11 cellular contexts compared by ENCODE assay signal in the genomic region with DNA sequence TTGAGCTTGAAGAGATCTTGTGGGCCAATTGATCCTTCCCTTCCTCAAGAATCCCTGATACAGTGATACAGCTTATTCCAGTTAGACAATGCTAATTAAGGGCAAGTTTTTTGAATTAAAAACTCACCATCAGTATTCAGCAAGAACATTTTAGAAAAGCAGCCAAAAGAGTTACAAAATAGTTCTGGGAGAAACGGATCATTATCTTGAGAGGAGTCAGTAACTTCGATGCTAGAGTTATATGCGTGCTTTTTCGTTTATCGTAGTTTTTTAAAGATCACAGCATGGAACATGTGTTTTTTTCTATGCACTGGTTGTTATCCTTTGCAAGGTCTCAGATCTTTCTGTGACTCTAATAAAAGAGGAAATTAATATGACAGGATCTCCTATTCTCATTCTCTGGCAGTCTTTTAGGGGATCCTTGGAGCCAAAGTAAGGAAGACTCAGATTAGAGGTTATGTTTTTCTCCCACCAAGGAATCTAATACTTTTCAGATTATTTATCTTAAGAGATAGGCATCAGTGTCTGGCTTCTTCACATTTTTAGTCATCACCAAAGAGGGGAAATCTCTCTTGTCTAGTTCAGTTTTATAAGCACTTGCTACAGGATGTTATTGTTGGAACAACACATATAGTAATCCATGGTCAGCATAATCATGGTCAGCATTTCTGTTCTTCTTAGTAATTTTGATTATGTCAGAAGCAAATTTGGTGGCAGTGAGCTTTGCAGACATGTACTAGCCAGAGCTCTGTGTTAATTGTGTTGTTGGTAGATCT.
DNase-seq lines count a peak whose midpoint lies in the region; ATAC-seq and TF ChIP-seq lines count a peak whose summit lies in the region.
"Had no signal": no experiment of that assay in that cellular context is flagged by ENCODE, and none has a peak within 500 bp of the region (broad histone marks: within the 10 kb centered on the region; RNA-seq: fewer than 3 reads in every experiment).

No MANE protein-coding gene starts in this region.

- H3K27ac Mint-ChIP-seq in activated naive CD8-positive, alpha-beta T cell treated with anti-CD3 and anti-CD28 coated beads, Interleukin-2, amount 50 U/mL, for 24 hours: no peak overlapping the region

- H3K27me3 Mint-ChIP-seq in activated naive CD8-positive, alpha-beta T cell treated with anti-CD3 and anti-CD28 coated beads, Interleukin-2, amount 50 U/mL, for 24 hours: no peaks in the 10 kb centered on the region

- no peaks in the 10 kb centered on the region for H3K9me3 Mint-ChIP-seq in activated naive CD8-positive, alpha-beta T cell treated with anti-CD3 and anti-CD28 coated beads, Interleukin-2, amount 50 U/mL, for 24 hours

- H3K36me3 Mint-ChIP-seq in activated naive CD8-positive, alpha-beta T cell treated with anti-CD3 and anti-CD28 coated beads, Interleukin-2, amount 50 U/mL, for 24 hours (ENCODE audit: low read depth): no peaks in the 10 kb centered on the region

- H3K36me3 ChIP-seq in HEK293 (ENCODE audit: control insufficient read depth in 2 of 2, insufficient read depth in 1 of 2, low read length in 2 of 2) (no peaks in the 10 kb centered on the region), breast epithelium (no peaks in the 10 kb centered on the region)

- H3K4me1 ChIP-seq in HEK293 (ENCODE audit: control insufficient read depth, insufficient read depth, low read length) (no peaks in the 10 kb centered on the region), breast epithelium (peaks cover 0 to 8% of the 10 kb centered on the region in 2 donors), foreskin keratinocyte (peaks cover 25% of the 10 kb centered on the region)

- POLR2A ChIA-PET in HEK293 (lab: Yijun Ruan, JAX): no interaction called here

- no peaks in the 10 kb centered on the region for H3K4me1 Mint-ChIP-seq in activated naive CD8-positive, alpha-beta T cell treated with anti-CD3 and anti-CD28 coated beads, Interleukin-2, amount 50 U/mL, for 24 hours

- no peak overlapping the region for H3K27ac ChIP-seq in HEK293 (ENCODE audit: extremely low read depth, low read depth, low read length)
- peak overlapping the region; percentile 11 to 59 for H3K27ac ChIP-seq in breast epithelium
- no peak overlapping the region for H3K27ac ChIP-seq in foreskin keratinocyte

- H3K4me3 ChIP-seq in HEK293 (ENCODE audit: low read depth, low read length) (no peak overlapping the region), breast epithelium (no peak overlapping the region)

- H3K9me3 ChIP-seq in HEK293 (ENCODE audit: control insufficient read depth, insufficient read depth, low read depth, low read length) (no peaks in the 10 kb centered on the region), breast epithelium (no peaks in the 10 kb centered on the region)

- TF ChIP-seq CTCF in HEK293 (tag by site-specific recombination; IDR thresholded peaks at IDR 0.05) (no peak), breast epithelium (IDR thresholded peaks at IDR 0.05) (no peak), foreskin keratinocyte (conservative IDR thresholded peaks at IDR 0.05) (no peak)

- CTCF ChIA-PET in HEK293 (lab: Yijun Ruan, JAX): interaction anchor here (0.6 to 0.8 kb wide), 2 partner anchors 12 to 220 kb away, joined by 3 to 5 read pairs; no protein-coding TSS in a partner anchor

- no peak overlapping the region for H3K4me3 Mint-ChIP-seq in activated naive CD8-positive, alpha-beta T cell treated with anti-CD3 and anti-CD28 coated beads, Interleukin-2, amount 50 U/mL, for 24 hours

- DNase-seq in breast epithelium (ENCODE audit: low spot score in 2 of 2) (no peak), hepatic stellate cell (ENCODE audit: low spot score) (peak; percentile 26), stromal cell of bone marrow (ENCODE audit: low read depth) (peak; percentile 60), NCI-H82 (lab: John Stamatoyannopoulos, UW) (no peak), foreskin keratinocyte (no peak), NCI-H345 treated with DMSO at 0.1 percent for 48 hours (lab: John Stamatoyannopoulos, UW; ENCODE audit: unreplicated experiment) (no peak)
- no peak for DNase-seq in activated naive CD8-positive, alpha-beta T cell treated with anti-CD3 and anti-CD28 coated beads, Interleukin-2, amount 50 U/mL, for 24 hours
- DNase-seq: activated CD8-positive, alpha-beta memory T cell treated with anti-CD3 and anti-CD28 coated beads, Interleukin-2, amount 50 U/mL, for 48 hours; hippocampal formation had no signal

- intact Hi-C loops in breast epithelium (cut with DNase I; ENCODE audit: low total_unique reads): no loop called here

- no peak for TF ChIP-seq POLR2A in breast epithelium (IDR thresholded peaks at IDR 0.05)

- no peaks in the 10 kb centered on the region for H3K27me3 ChIP-seq in breast epithelium
- no peaks in the 10 kb centered on the region for H3K27me3 ChIP-seq in foreskin keratinocyte

- ATAC-seq in foreskin keratinocyte: no peak
- no peak for ATAC-seq in activated naive CD8-positive, alpha-beta T cell treated with anti-CD3 and anti-CD28 coated beads, Interleukin-2, amount 50 U/mL, for 24 hours
- ATAC-seq: Panc1 had no signal

TF ChIP-seq in HEK293, 187 proteins besides CTCF, POLR2A, EP300 and RAD21:
- TF ChIP-seq SP7 (tag by site-specific recombination; IDR thresholded peaks at IDR 0.05): 0 out of 2 replicates have a peak, but pooled peaks have one; percentile 13
- peak; percentile 46; the same call in 1 of the 2 replicates for TF ChIP-seq ZBTB20 (tag by site-specific recombination; IDR thresholded peaks at IDR 0.05)
- TF ChIP-seq ZXDB (tag by site-specific recombination; IDR thresholded peaks at IDR 0.05): peak; percentile 64
- TF ChIP-seq, protein P1, sequence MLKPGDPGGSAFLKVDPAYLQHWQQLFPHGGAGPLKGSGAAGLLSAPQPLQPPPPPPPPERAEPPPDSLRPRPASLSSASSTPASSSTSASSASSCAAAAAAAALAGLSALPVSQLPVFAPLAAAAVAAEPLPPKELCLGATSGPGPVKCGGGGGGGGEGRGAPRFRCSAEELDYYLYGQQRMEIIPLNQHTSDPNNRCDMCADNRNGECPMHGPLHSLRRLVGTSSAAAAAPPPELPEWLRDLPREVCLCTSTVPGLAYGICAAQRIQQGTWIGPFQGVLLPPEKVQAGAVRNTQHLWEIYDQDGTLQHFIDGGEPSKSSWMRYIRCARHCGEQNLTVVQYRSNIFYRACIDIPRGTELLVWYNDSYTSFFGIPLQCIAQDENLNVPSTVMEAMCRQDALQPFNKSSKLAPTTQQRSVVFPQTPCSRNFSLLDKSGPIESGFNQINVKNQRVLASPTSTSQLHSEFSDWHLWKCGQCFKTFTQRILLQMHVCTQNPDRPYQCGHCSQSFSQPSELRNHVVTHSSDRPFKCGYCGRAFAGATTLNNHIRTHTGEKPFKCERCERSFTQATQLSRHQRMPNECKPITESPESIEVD (tag by site-specific recombination; IDR thresholded peaks at IDR 0.05): peak; percentile 47
- TF ChIP-seq ZNF843 (tag by site-specific recombination; IDR thresholded peaks at IDR 0.05): peak; percentile 61
- peak; percentile 60 for TF ChIP-seq OSR2 (tag by site-specific recombination; IDR thresholded peaks at IDR 0.05)
- no peak for TF ChIP-seq ZNF19 (tag by site-specific recombination; IDR thresholded peaks at IDR 0.05; ENCODE audit: low read depth)
- peak; percentile 59 for TF ChIP-seq ZNF629 (tag by site-specific recombination; IDR thresholded peaks at IDR 0.05)
- no peak for TF ChIP-seq ZIC2 (tag by site-specific recombination; IDR thresholded peaks at IDR 0.05)
- TF ChIP-seq ZEB2 (tag by site-specific recombination; IDR thresholded peaks at IDR 0.05): peak; percentile 50; the same call in 1 of the 2 replicates

Comparison
In these comparisons a context has a peak if more than half of its experiments do, and no peak if none do; other contexts are left out.
1. H3K27ac ChIP-seq: peak in breast epithelium (2 of 2); none in HEK293 (single experiment) and foreskin keratinocyte (single experiment).
2. DNase-seq: peak in hepatic stellate cell (single experiment) and stromal cell of bone marrow (single experiment); none in breast epithelium (0 of 2), NCI-H82 (single experiment), foreskin keratinocyte (0 of 2), NCI-H345 treated with DMSO at 0.1 percent for 48 hours (single experiment) and activated naive CD8-positive, alpha-beta T cell treated with anti-CD3 and anti-CD28 coated beads, Interleukin-2, amount 50 U/mL, for 24 hours (single experiment).